In the genomic region with DNA sequence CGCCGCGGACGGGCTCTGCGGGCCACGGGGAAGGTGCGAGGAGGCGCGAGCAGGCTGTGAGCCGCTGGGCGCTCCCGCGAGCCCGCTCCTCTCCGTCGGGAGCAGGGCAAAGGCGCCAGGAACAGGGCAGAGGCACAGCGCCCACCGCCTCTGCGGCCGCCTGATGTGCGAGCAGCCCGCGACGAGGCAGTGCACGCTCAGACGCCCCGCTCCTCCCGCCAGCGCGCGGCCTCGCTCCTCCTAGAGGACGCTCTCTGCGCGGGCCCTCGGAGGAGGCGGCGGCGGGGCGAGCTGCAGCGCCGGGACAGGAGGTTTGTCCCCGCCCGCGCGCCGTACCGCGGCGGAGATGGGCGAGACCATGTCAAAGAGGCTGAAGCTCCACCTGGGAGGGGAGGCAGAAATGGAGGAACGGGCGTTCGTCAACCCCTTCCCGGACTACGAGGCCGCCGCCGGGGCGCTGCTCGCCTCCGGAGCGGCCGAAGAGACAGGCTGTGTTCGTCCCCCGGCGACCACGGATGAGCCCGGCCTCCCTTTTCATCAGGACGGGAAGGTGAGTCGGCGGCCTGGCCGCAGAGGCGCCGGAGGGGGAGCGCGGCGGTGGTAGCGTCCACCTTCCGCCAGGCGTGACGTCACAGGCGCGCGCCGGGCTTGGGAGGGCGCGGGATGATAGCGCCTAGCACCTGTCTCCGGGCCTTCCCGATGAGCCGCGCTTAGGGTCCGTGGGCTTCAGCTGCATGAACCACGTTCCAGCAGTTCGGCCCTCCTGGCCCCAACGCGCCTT, we compare ENCODE assay signal across 8 cellular contexts. TPM values are rescaled to one million over a fixed set of nuclear protein-coding genes. Genes with fewer than 3 reads are reported as not detected.
DNase-seq lines count a peak whose midpoint lies in the region; ATAC-seq and TF ChIP-seq lines count a peak whose summit lies in the region.

No MANE protein-coding gene starts in this region.

- TF ChIP-seq CTCF in HCT116 (IDR thresholded peaks at IDR 0.05 in 2 of 3, conservative IDR thresholded peaks at IDR 0.05 in 1 of 3; ENCODE audit: borderline replicate concordance in 1 of 3, insufficient read depth in 1 of 3, low read depth in 2 of 3, low read length in 2 of 3) (peak in 1 of 3 experiments; percentile 34; a peak in 1 of 6 replicates), MM.1S (IDR thresholded peaks at IDR 0.05; ENCODE audit: low read length) (peak; percentile 19; the same call in 1 of the 2 replicates), gastroesophageal sphincter (IDR thresholded peaks at IDR 0.05) (peak in 3 of 4 experiments; percentile 38 to 58 (median 57)), neutrophil (IDR thresholded peaks at IDR 0.05) (peak; percentile 71)

- no peaks in the 10 kb centered on the region for H3K27me3 ChIP-seq in HCT116 (ENCODE audit: insufficient read depth, low read length)
- no peaks in the 10 kb centered on the region for H3K27me3 ChIP-seq in MM.1S (replicated peaks; ENCODE audit: insufficient read depth, low read length)
- no peaks in the 10 kb centered on the region for H3K27me3 ChIP-seq in gastroesophageal sphincter
- H3K27me3 ChIP-seq in neutrophil = peaks cover 9% of the 10 kb centered on the region

- peaks cover 6% of the 10 kb centered on the region; the same call in 1 of the 2 replicates for H3F3A ChIP-seq in MM.1S (ENCODE audit: insufficient read depth, low read length)

- H3K79me2 ChIP-seq in HCT116 (ENCODE audit: insufficient read depth, low read length) = peaks cover 2% of the 10 kb centered on the region; the same call in 1 of the 2 replicates
- peaks cover 16% of the 10 kb centered on the region for H3K79me2 ChIP-seq in MM.1S (ENCODE audit: low read length)

- H4K20me1 ChIP-seq in HCT116 (ENCODE audit: insufficient read depth) = no peaks in the 10 kb centered on the region
- no peaks in the 10 kb centered on the region for H4K20me1 ChIP-seq in MM.1S (ENCODE audit: insufficient read depth, low read length)

- CTCF ChIA-PET in HCT116 (lab: Charles Lee) = interaction anchor here (1.0 kb wide), 1 partner anchor 110 kb away, joined by 3 read pairs; no protein-coding TSS in a partner anchor

- POLR2A ChIA-PET in HCT116 (lab: Charles Lee) = interaction anchor here (0.8 to 1.4 kb wide), 5 partner anchors 8 to 608 kb away, joined by 3 to 4 read pairs (median 3); no protein-coding TSS in a partner anchor

- H3K36me3 ChIP-seq in HCT116 (ENCODE audit: control insufficient read depth in 1 of 2, insufficient read depth in 2 of 2, low read length in 2 of 2) (no peaks in the 10 kb centered on the region), MM.1S (replicated peaks; ENCODE audit: insufficient read depth, low read length) (no peaks in the 10 kb centered on the region), gastroesophageal sphincter (no peaks in the 10 kb centered on the region), neutrophil (no peaks in the 10 kb centered on the region)

- ATAC-seq in HCT116 (peak; percentile 85), gastroesophageal sphincter (peak; percentile 97)

- H3K27ac ChIP-seq in HCT116 (ENCODE audit: low read depth, low read length) (peak overlapping the region; percentile 97), MM.1S (ENCODE audit: low read length) (peak overlapping the region; percentile 89), gastroesophageal sphincter (peak overlapping the region; percentile 76 to 100 (median 98)), neutrophil (peak overlapping the region; percentile 92), substantia nigra (ENCODE audit: low read depth, low read length, poor library complexity, severe bottlenecking) (peak overlapping the region; percentile 97)

- TF ChIP-seq POLR2A in HCT116 (IDR thresholded peaks at IDR 0.05; ENCODE audit: borderline replicate concordance, extremely low read depth, insufficient read depth, insufficient read length) = peak; percentile 55
- TF ChIP-seq POLR2A in gastroesophageal sphincter (IDR thresholded peaks at IDR 0.05) = peak; percentile 61 to 68

- H3K4me3 ChIP-seq in HCT116 (replicated peaks in 1 of 2; ENCODE audit: low read depth in 1 of 2, low read length in 2 of 2) (peak overlapping the region; percentile 84 to 96), MM.1S (ENCODE audit: low read length) (peak overlapping the region; percentile 85), gastroesophageal sphincter (peak overlapping the region; percentile 77 to 98), neutrophil (ENCODE audit: low read depth in 1 of 2, low read length in 1 of 2) (peak overlapping the region; percentile 88 to 95)

- TF ChIP-seq RAD21 in HCT116 (IDR thresholded peaks at IDR 0.05; ENCODE audit: low read depth) = no peak

- H3K4me2 ChIP-seq in HCT116 (ENCODE audit: low read length) (peak overlapping the region; percentile 91), MM.1S (ENCODE audit: low read depth, low read length) (peak overlapping the region; percentile 95)

- no peaks in the 10 kb centered on the region for H3K9me3 ChIP-seq in HCT116 (ENCODE audit: control insufficient read depth in 1 of 2, insufficient read depth in 1 of 2, low read depth in 1 of 2, low read length in 2 of 2)
- H3K9me3 ChIP-seq in MM.1S (replicated peaks; ENCODE audit: insufficient read depth, low read length) = no peaks in the 10 kb centered on the region
- H3K9me3 ChIP-seq in gastroesophageal sphincter = no peaks in the 10 kb centered on the region
- no peaks in the 10 kb centered on the region for H3K9me3 ChIP-seq in neutrophil

- no CpG with 5 or more reads among the region's 99 CpGs for WGBS in gastroesophageal sphincter (ENCODE audit: low coverage in 1 of 2), 2 donors

- intact Hi-C loops in HCT116 (cut with micrococcal nuclease) = loop anchor here (5.0 kb wide), 2 partner anchors 206 to 609 kb away; partner anchors contain the start of genes SEC61G and VOPP1

- DNase-seq in GM04503 (ENCODE audit: low read depth) (peak; percentile 82), HCT116 (ENCODE audit: low read depth, low spot score) (peak; percentile 93), MM.1S (peak; percentile 96), SIG-M5 treated with dmso at 0.1 percent for 504 hours (lab: John Stamatoyannopoulos, UW; ENCODE audit: unreplicated experiment) (peak; percentile 82), substantia nigra (lab: John Stamatoyannopoulos, UW) (peak; percentile 68 to 100 (median 92))
- DNase-seq in activated naive CD4-positive, alpha-beta T cell treated with Interleukin-2 at 50 U/mL for 16 hours = peak; percentile 94

- peaks cover 3 to 19% of the 10 kb centered on the region in 2 experiments; a peak in 3 of 4 replicates for H3K4me1 ChIP-seq in HCT116 (ENCODE audit: control insufficient read depth in 1 of 2, insufficient read depth in 2 of 2, low read length in 2 of 2)
- H3K4me1 ChIP-seq in MM.1S (ENCODE audit: low read length) = peaks cover 15% of the 10 kb centered on the region
- peaks cover 0 to 31% (median 7%) of the 10 kb centered on the region in 3 donors for H3K4me1 ChIP-seq in gastroesophageal sphincter
- peaks cover 14 to 19% of the 10 kb centered on the region in 2 experiments for H3K4me1 ChIP-seq in neutrophil (ENCODE audit: control insufficient read depth in 1 of 2, insufficient read depth in 1 of 2, low read depth in 1 of 2, low read length in 1 of 2)

- peak; percentile 28 for TF ChIP-seq EP300 in gastroesophageal sphincter (IDR thresholded peaks at IDR 0.05)

- no peak overlapping the region for H2AFZ ChIP-seq in HCT116 (ENCODE audit: low read depth, low read length, poor library complexity, severe bottlenecking)
- peak overlapping the region; percentile 92 for H2AFZ ChIP-seq in MM.1S (ENCODE audit: low read length)

- RAD21 ChIA-PET in HCT116 (lab: Charles Lee; ENCODE audit: low non-redundant PET in 1 of 2, low total read pairs in 2 of 2, uncharacterized antibody in 2 of 2, unreplicated experiment in 2 of 2) = no interaction called here

- BruUV-seq in HCT116 (replicated peaks; lab: Mats Ljungman, UMichigan) = no TSS peak

- H3K9ac ChIP-seq in HCT116 (ENCODE audit: low read length) (peak overlapping the region; percentile 97), MM.1S (ENCODE audit: low read length) (peak overlapping the region; percentile 98)

- H3K9me2 ChIP-seq in HCT116 (ENCODE audit: insufficient read depth) (no peaks in the 10 kb centered on the region), MM.1S (replicated peaks; ENCODE audit: insufficient read depth, low read length) (no peaks in the 10 kb centered on the region)

TF ChIP-seq in HCT116, 20 proteins besides CTCF, POLR2A, EP300 and RAD21 (continues in another document):
- TF ChIP-seq POLR2AphosphoS5 (IDR thresholded peaks at IDR 0.05; ENCODE audit: low read depth, low read length) (peak; percentile 72), CEBPB (IDR thresholded peaks at IDR 0.05; ENCODE audit: low read depth) (no peak), EZH2 (IDR thresholded peaks at IDR 0.05) (no peak), ELF1 (IDR thresholded peaks at IDR 0.05; ENCODE audit: borderline replicate concordance, low read depth) (no peak; the same call in 1 of the 2 replicates), ZNF274 (IDR thresholded peaks at IDR 0.05; ENCODE audit: low read depth, low read length) (no peak), JUND (IDR thresholded peaks at IDR 0.05) (peak; percentile 52), SP1 (IDR thresholded peaks at IDR 0.05; ENCODE audit: low read depth) (peak; percentile 80), EGR1 (IDR thresholded peaks at IDR 0.05; ENCODE audit: low read depth) (no peak), SIN3A (IDR thresholded peaks at IDR 0.05; ENCODE audit: low read depth) (peak; percentile 65; the same call in 1 of the 2 replicates), ZFX (IDR thresholded peaks at IDR 0.05) (peak; percentile 97), ZBTB33 (IDR thresholded peaks at IDR 0.05; ENCODE audit: extremely low read depth, insufficient replicate concordance, low read length) (no peak)
- TF ChIP-seq, protein P1, sequence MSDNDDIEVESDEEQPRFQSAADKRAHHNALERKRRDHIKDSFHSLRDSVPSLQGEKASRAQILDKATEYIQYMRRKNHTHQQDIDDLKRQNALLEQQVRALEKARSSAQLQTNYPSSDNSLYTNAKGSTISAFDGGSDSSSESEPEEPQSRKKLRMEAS (IDR thresholded peaks at IDR 0.05) = peak; percentile 64; the same call in 1 of the 2 replicates

RNA-seq across cellular contexts. Expression of gene LANCL2, which starts 0.7 kb away (rescaled TPM):
- total RNA-seq in HCT116 (2021; ENCODE audit: unreplicated experiment) (10.0 TPM), gastroesophageal sphincter (10 to 100 TPM in 1 of 4 donors, 1 to 10 TPM in 3; 6.9 to 10.6 (median 9.3) TPM)
- 13.7 and 17.4 TPM in 2 replicates for polyA plus RNA-seq in HCT116 (2012)

Comparison
In these comparisons a context has a peak if more than half of its experiments do, and no peak if none do; other contexts are left out.
1. Peak in every context shown above with its lines: DNase-seq, ATAC-seq, H3K4me3 ChIP-seq and H3K27ac ChIP-seq.